ENCODE assay signal across 9 cellular contexts in the genomic region with DNA sequence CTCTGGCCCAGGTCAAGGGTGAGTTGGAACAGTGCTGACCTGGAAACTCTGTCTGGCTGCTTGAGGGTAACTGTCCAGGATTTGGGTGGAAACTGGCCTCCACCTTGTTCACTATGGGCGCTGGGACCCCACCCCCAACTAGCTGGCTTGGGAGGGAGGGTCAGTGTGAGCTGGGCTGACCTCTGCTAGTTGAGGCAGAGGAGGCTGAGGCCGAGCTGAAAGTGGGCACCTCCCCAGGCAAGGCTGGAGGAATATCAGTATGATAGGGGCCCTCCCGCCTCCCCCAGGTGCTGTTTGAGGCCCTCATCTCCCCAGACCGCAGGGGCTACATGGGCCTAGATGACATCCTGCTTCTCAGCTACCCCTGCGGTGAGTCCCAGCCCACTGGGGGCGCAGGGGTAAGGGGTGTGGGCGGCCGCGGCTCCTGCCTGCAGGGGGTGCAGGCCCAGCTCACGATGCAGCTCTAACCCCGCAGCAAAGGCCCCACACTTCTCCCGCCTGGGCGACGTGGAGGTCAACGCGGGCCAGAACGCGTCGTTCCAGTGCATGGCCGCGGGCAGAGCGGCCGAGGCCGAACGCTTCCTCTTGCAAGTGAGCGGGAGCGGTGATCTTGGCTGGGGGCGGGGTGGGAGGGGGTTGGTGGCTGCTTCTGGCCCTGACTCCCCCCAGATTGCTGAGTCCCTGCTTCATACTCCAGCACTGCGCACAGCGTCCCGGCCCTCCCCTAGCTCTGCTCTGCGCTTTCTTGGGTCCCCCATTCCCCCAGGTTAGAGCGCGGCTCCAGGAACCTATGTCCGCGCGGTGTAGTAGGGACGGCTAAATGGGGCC. TPM values are rescaled to one million over a fixed set of nuclear protein-coding genes. Genes with fewer than 3 reads are reported as not detected.
A peak's percentile ranks its signal among the peaks of the same experiment; 100 is the strongest.
DNase-seq lines count a peak whose midpoint lies in the region; ATAC-seq and TF ChIP-seq lines count a peak whose summit lies in the region.
"Had no signal": no experiment of that assay in that cellular context is flagged by ENCODE, and none has a peak within 500 bp of the region (broad histone marks: within the 10 kb centered on the region; RNA-seq: fewer than 3 reads in every experiment).

No MANE protein-coding gene starts in this region.

- no peaks in the 10 kb centered on the region for H3K9me3 ChIP-seq in CD4-positive, alpha-beta memory T cell (ENCODE audit: control insufficient read depth in 1 of 2, low read length in 2 of 2)
- H3K9me3 ChIP-seq in SU-DHL-6 (ENCODE audit: insufficient read depth, low read length) = no peaks in the 10 kb centered on the region
- H3K9me3 ChIP-seq in ovary = no peaks in the 10 kb centered on the region
- H3K9me3 ChIP-seq in WERI-Rb-1 (ENCODE audit: severe bottlenecking) = no peaks in the 10 kb centered on the region

- peaks cover 15% of the 10 kb centered on the region for H3K4me1 ChIP-seq in CD4-positive, alpha-beta memory T cell (ENCODE audit: insufficient read depth, low read length)
- H3K4me1 ChIP-seq in ovary (ENCODE audit: insufficient read depth) = peaks cover 14% of the 10 kb centered on the region

- H3K9me3 Mint-ChIP-seq in CD4-positive, alpha-beta memory T cell = peaks cover 0 to 2% (median 0%) of the 10 kb centered on the region in 8 donors

- H3K4me3 Mint-ChIP-seq in CD4-positive, alpha-beta memory T cell = peak overlapping the region in 6 of 8 donors; percentile 13 to 67 (median 44)

- 15 to 23% (median 15%) methylated on average over 38 of the region's 38 CpGs for WGBS in ovary, 3 donors

- H3K36me3 ChIP-seq in CD4-positive, alpha-beta memory T cell (ENCODE audit: insufficient read depth, low read length) = no peaks in the 10 kb centered on the region
- H3K36me3 ChIP-seq in SU-DHL-6 (ENCODE audit: low read length) (no peaks in the 10 kb centered on the region), ovary (no peaks in the 10 kb centered on the region), WERI-Rb-1 (peaks cover 26% of the 10 kb centered on the region)

- H3K4me2 ChIP-seq in SU-DHL-6 (ENCODE audit: low read depth, low read length, poor library complexity, severe bottlenecking) = peak overlapping the region; percentile 24

- TF ChIP-seq CTCF in SU-DHL-6 (IDR thresholded peaks at IDR 0.05; ENCODE audit: insufficient read depth, low read length, poor library complexity, severe bottlenecking) (no peak), ovary (IDR thresholded peaks at IDR 0.05) (no peak), WERI-Rb-1 (IDR thresholded peaks at IDR 0.05; ENCODE audit: low read depth, low read length) (no peak), GM10266 (IDR thresholded peaks at IDR 0.05; ENCODE audit: control insufficient read depth, insufficient read depth, low read depth, missing control alignments) (no peak)

- peak overlapping the region in 1 of 2 donors; percentile 32 for H3K4me3 ChIP-seq in CD4-positive, alpha-beta memory T cell (ENCODE audit: low read length in 2 of 2)
- H3K4me3 ChIP-seq in SU-DHL-6 (ENCODE audit: insufficient read depth, low read length, poor library complexity, severe bottlenecking) = peak overlapping the region; percentile 18
- peak overlapping the region; percentile 45 for H3K4me3 ChIP-seq in ovary
- H3K4me3 ChIP-seq in WERI-Rb-1 (ENCODE audit: low read depth, low read length) = no peak overlapping the region

- H3K36me3 Mint-ChIP-seq in CD4-positive, alpha-beta memory T cell = no peaks in the 10 kb centered on the region

- no peak overlapping the region for H3K9ac ChIP-seq in SU-DHL-6 (ENCODE audit: low read length)

- peaks cover 26 to 32% of the 10 kb centered on the region in 2 donors for H3K27me3 Mint-ChIP-seq in CD4-positive, alpha-beta memory T cell

- no peaks in the 10 kb centered on the region for H3F3A ChIP-seq in SU-DHL-6 (ENCODE audit: insufficient read depth)

- H3K27ac ChIP-seq in CD4-positive, alpha-beta memory T cell (ENCODE audit: low read depth, low read length) = no peak overlapping the region
- no peak overlapping the region for H3K27ac ChIP-seq in SU-DHL-6 (ENCODE audit: low read depth, low read length)
- no peak overlapping the region for H3K27ac ChIP-seq in ovary
- no peak overlapping the region for H3K27ac ChIP-seq in WERI-Rb-1

- H4K20me1 ChIP-seq in SU-DHL-6 (ENCODE audit: low read depth, low read length) = no peaks in the 10 kb centered on the region

- TF ChIP-seq POLR2A in ovary (IDR thresholded peaks at IDR 0.05) = no peak

- peak in 1 of 5 donors; percentile 6 for DNase-seq in CD4-positive, alpha-beta memory T cell
- DNase-seq in Right ventricle myocardium inferior (ENCODE audit: missing footprints) (no peak), ovary (peak in 3 of 5 donors; percentile 47 to 84 (median 50)), WERI-Rb-1 (no peak), NCI-H510A treated with DMSO at 0.1 percent for 48 hours (lab: John Stamatoyannopoulos, UW) (no peak), GM10266 (ENCODE audit: extremely low spot score) (no peak)
- no peak for DNase-seq in stimulated activated CD4-positive, alpha-beta T cell treated with anti-CD3 and anti-CD28 coated beads, Interleukin-15, amount 100 ng/mL, for 24 hours
- DNase-seq: NCI-H2171 had no signal

- no peaks in the 10 kb centered on the region for H3K9me2 ChIP-seq in SU-DHL-6 (replicated peaks; ENCODE audit: insufficient read depth, low read length)

- H3K27me3 ChIP-seq in CD4-positive, alpha-beta memory T cell (ENCODE audit: insufficient read depth, low read length) = peaks cover 10% of the 10 kb centered on the region
- no peaks in the 10 kb centered on the region for H3K27me3 ChIP-seq in SU-DHL-6 (ENCODE audit: low read length)
- H3K27me3 ChIP-seq in ovary = no peaks in the 10 kb centered on the region
- H3K27me3 ChIP-seq in WERI-Rb-1 (ENCODE audit: insufficient read depth, low read depth, severe bottlenecking) = no peaks in the 10 kb centered on the region

- CTCF ChIA-PET in CD4-positive, alpha-beta memory T cell (lab: Charles Lee; ENCODE audit: partially characterized antibody) = interaction anchor here (1.2 kb wide), 1 partner anchor 9 kb away, joined by 3 read pairs; no protein-coding TSS in a partner anchor

- no peaks in the 10 kb centered on the region for H3K79me2 ChIP-seq in SU-DHL-6 (ENCODE audit: insufficient read depth, low read length)

- intact Hi-C loops in CD4-positive, alpha-beta memory T cell (cut with micrococcal nuclease) = no loop called here
- intact Hi-C loops in Right ventricle myocardium inferior (cut with DNase I) (loop anchor here (10.0 kb wide), 1 partner anchor 76 kb away; no protein-coding TSS in a partner anchor), ovary (cut with DNase I) (no loop called here)

- peak; percentile 47 for ATAC-seq in Right ventricle myocardium inferior

- H3K4me1 Mint-ChIP-seq in CD4-positive, alpha-beta memory T cell = peaks cover 3 to 10% (median 5%) of the 10 kb centered on the region in 4 donors

- no peak for TF ChIP-seq EP300 in ovary (IDR thresholded peaks at IDR 0.05)

- no peak overlapping the region for H2AFZ ChIP-seq in SU-DHL-6 (ENCODE audit: low read depth, low read length, severe bottlenecking)

- H3K27ac Mint-ChIP-seq in CD4-positive, alpha-beta memory T cell = no peak overlapping the region

- POLR2A ChIA-PET in CD4-positive, alpha-beta memory T cell (lab: Charles Lee; ENCODE audit: partially characterized antibody) = no interaction called here

RNA-seq across cellular contexts. Expression of gene PTPRU, which starts 22.9 kb away (rescaled TPM):
- under 1 TPM in 1 of 2 experiments, not detected in 1; 0.38 TPM for total RNA-seq in CD4-positive, alpha-beta memory T cell
- polyA plus RNA-seq in CD4-positive, alpha-beta memory T cell = not detected
- total RNA-seq in Right ventricle myocardium inferior = 23.5 TPM
- 10 to 100 TPM; 19.5 to 45.2 (median 35.2) TPM for total RNA-seq in ovary
- 10 to 100 TPM in 1 of 2 donors, 1 to 10 TPM in 1; 2.9 to 16.2 TPM for polyA plus RNA-seq in ovary

RNA-seq across cellular contexts. Expression of gene MECR, which starts 28.5 kb away (rescaled TPM):
- total RNA-seq in CD4-positive, alpha-beta memory T cell = 10 to 100 TPM; 15.8 to 17.1 TPM
- polyA plus RNA-seq in CD4-positive, alpha-beta memory T cell = 10 to 100 TPM; 12.0 to 12.6 TPM
- total RNA-seq in Right ventricle myocardium inferior = 35.4 TPM
- 10 to 100 TPM; 11.9 to 33.9 (median 21.6) TPM for total RNA-seq in ovary
- 10 to 100 TPM; 16.2 to 16.3 TPM for polyA plus RNA-seq in ovary

Comparison
In these comparisons a context has a peak if more than half of its experiments do, and no peak if none do; other contexts are left out.
1. DNase-seq: peak in ovary (3 of 5); none in Right ventricle myocardium inferior (single experiment), WERI-Rb-1 (single experiment), NCI-H510A treated with DMSO at 0.1 percent for 48 hours (single experiment), GM10266 (single experiment) and stimulated activated CD4-positive, alpha-beta T cell treated with anti-CD3 and anti-CD28 coated beads, Interleukin-15, amount 100 ng/mL, for 24 hours (single experiment).
2. RNA of gene PTPRU, which starts 22.9 kb away (total RNA-seq): 19.5 to 45.2 TPM in ovary and 23.5 TPM in Right ventricle myocardium inferior (single experiment); 0.38 TPM in CD4-positive, alpha-beta memory T cell; every median in the first group is over 10 times any median in the second.